In genomic region chr4:14716622-14717021, GRCh38 we compare ENCODE assay signal across 16 cellular contexts.
"Had no signal": no experiment of that assay in that cellular context is flagged by ENCODE, and none has a peak within 500 bp of the region (broad histone marks: within the 10 kb centered on the region; RNA-seq: fewer than 3 reads in every experiment).

No MANE protein-coding gene starts in this region.

- ATAC-seq: activated CD8-positive, alpha-beta T cell treated with anti-CD3 and anti-CD28 coated beads, Interleukin-2, amount 10 ng/mL, durations not matched to agents 7 days and 5 days; activated naive CD8-positive, alpha-beta T cell treated with anti-CD3 and anti-CD28 coated beads, Interleukin-2, amount 50 U/mL, for 24 hours; left lung; naive thymus-derived CD8-positive, alpha-beta T cell; stimulated activated naive CD8-positive, alpha-beta T cell treated with anti-CD3 and anti-CD28 coated beads, Interleukin-15, Interleukin-2, amounts not matched to agents 100 U/mL and 50 U/mL, for 24 hours had no signal

- DNase-seq: activated CD4-positive, alpha-beta T cell treated with anti-CD3 and anti-CD28 coated beads, Interleukin-2, amount 10 ng/mL, durations not matched to agents 7 days and 5 days; activated CD4-positive, CD25-positive, alpha-beta regulatory T cell treated with anti-CD3 and anti-CD28 coated beads, Interleukin-2, amount 50 U/mL, for 72 hours; activated CD8-positive, alpha-beta T cell treated with anti-CD3 and anti-CD28 coated beads, Interleukin-2, amount 10 ng/mL, durations not matched to agents 7 days and 5 days; activated gamma-delta T cell; activated naive CD4-positive, alpha-beta T cell treated with anti-CD3 and anti-CD28 coated beads, Interleukin-2, amount 50 U/mL, for 16 hours; activated naive CD8-positive, alpha-beta T cell treated with anti-CD3 and anti-CD28 coated beads, Interleukin-2, amount 50 U/mL, for 24 hours; cortex of kidney; hippocampal formation; kidney glomerular epithelial cell; left lung; naive thymus-derived CD8-positive, alpha-beta T cell; stimulated activated CD4-positive, alpha-beta T cell treated with anti-CD3 and anti-CD28 coated beads, Interleukin-4, amount 100 ng/mL, for 24 hours; stimulated activated naive CD8-positive, alpha-beta T cell treated with anti-CD3 and anti-CD28 coated beads, Interleukin-15, Interleukin-2, amounts not matched to agents 100 U/mL and 50 U/mL, for 24 hours; substantia nigra; thyroid gland; WERI-Rb-1 had no signal
